In the genomic region with DNA sequence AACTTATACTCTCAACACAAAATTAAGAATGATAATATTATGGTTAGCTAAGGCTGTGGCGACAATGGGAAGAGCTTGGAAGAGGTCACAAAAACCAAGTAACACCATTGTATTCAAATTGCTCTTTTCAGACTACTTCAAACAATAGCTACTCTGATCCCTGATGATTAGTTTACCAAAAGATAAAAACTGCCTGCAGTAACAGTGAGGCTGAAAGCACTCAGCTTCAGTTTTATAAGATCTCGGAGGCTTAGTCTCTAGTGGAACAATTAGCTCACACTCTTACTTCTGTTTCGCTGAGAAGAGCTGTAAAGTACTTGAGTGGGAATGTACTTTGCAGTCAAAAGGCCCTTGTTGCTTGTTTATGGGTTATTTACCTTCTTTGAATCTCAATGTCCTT, we compare ENCODE assay signal across 18 cellular contexts.
DNase-seq lines count a peak whose midpoint lies in the region; ATAC-seq, FAIRE-seq and TF ChIP-seq lines count a peak whose summit lies in the region.
"Had no signal": no experiment of that assay in that cellular context is flagged by ENCODE, and none has a peak within 500 bp of the region (broad histone marks: within the 10 kb centered on the region; RNA-seq: fewer than 3 reads in every experiment).

No MANE protein-coding gene starts in this region.

- dilution Hi-C loops in endothelial cell of umbilical vein (cut with MboI; ENCODE audit: extremely low pct_ligation_motif_present, low sequenced_read_pairs) = no loop called here

- H3K36me3 ChIP-seq in endothelial cell of umbilical vein (ENCODE audit: control insufficient read depth in 2 of 2, extremely low read depth in 1 of 2, insufficient read depth in 2 of 2, low read length in 2 of 2) (no peaks in the 10 kb centered on the region), smooth muscle cell (ENCODE audit: low read depth) (no peaks in the 10 kb centered on the region)

- intact Hi-C loops in endothelial cell of umbilical vein (cut with micrococcal nuclease) = no loop called here

- BruUV-seq in endothelial cell of umbilical vein (replicated peaks; lab: Mats Ljungman, UMichigan) = no TSS peak

- H3F3A ChIP-seq in smooth muscle cell (ENCODE audit: low read depth) = no peaks in the 10 kb centered on the region

- H3K79me2 ChIP-seq in endothelial cell of umbilical vein (ENCODE audit: control insufficient read depth, insufficient read depth, low read length) (no peaks in the 10 kb centered on the region), smooth muscle cell (ENCODE audit: low read depth) (no peaks in the 10 kb centered on the region)

- WGBS in smooth muscle cell (ENCODE audit: low lambda C conversion rate) = 48% methylated on average over 3 of the region's 3 CpGs

- H3K4me1 ChIP-seq in endothelial cell of umbilical vein (ENCODE audit: control insufficient read depth, extremely low read depth, insufficient read depth, low read length) (no peaks in the 10 kb centered on the region), smooth muscle cell (ENCODE audit: low read depth) (peaks cover 5% of the 10 kb centered on the region)
- H3K4me1 ChIP-seq: A549 had no signal

- H2AFZ ChIP-seq in endothelial cell of umbilical vein (ENCODE audit: low read depth, low read length) = peak overlapping the region; percentile 4
- peak overlapping the region; percentile 29 for H2AFZ ChIP-seq in smooth muscle cell (ENCODE audit: low read depth)

- H3K9ac ChIP-seq in endothelial cell of umbilical vein (replicated peaks; ENCODE audit: extremely low read depth, insufficient read depth, low read length) = no peak overlapping the region
- no peak overlapping the region for H3K9ac ChIP-seq in smooth muscle cell (ENCODE audit: low read depth)

- H4K20me1 ChIP-seq in endothelial cell of umbilical vein (replicated peaks; ENCODE audit: control insufficient read depth, extremely low read depth, insufficient read depth, low read length) (no peaks in the 10 kb centered on the region), smooth muscle cell (ENCODE audit: low read depth) (no peaks in the 10 kb centered on the region)

- no peak for ATAC-seq in HG02970 (IDR thresholded peaks at IDR 0.05; ENCODE audit: low FRiP score, unreplicated experiment)
- ATAC-seq: A549, K562, SK-N-SH treated with all-trans-retinoic acid at 6 μM for 48 hours had no signal

- POLR2A ChIA-PET in endothelial cell of umbilical vein (lab: Charles Lee) = no interaction called here

- H3K27ac ChIP-seq in endothelial cell of umbilical vein (ENCODE audit: insufficient read depth, low read depth, low read length) (no peak overlapping the region), smooth muscle cell (ENCODE audit: low read depth) (no peak overlapping the region)
- H3K27ac ChIP-seq: A549 had no signal

- H3K27me3 ChIP-seq in endothelial cell of umbilical vein (ENCODE audit: control insufficient read depth in 2 of 2, insufficient read depth in 2 of 2, low read length in 2 of 2) (no peaks in the 10 kb centered on the region), smooth muscle cell (ENCODE audit: low read depth) (no peaks in the 10 kb centered on the region)

- H3K4me3 ChIP-seq in endothelial cell of umbilical vein (replicated peaks in 1 of 3; ENCODE audit: insufficient read depth in 1 of 3, low read depth in 1 of 3, low read length in 3 of 3) = no peak overlapping the region
- no peak overlapping the region for H3K4me3 ChIP-seq in smooth muscle cell
- H3K4me3 ChIP-seq: A549, K562 had no signal

- CTCF ChIA-PET in endothelial cell of umbilical vein (lab: Charles Lee) = no interaction called here

- H3K9me3 ChIP-seq in endothelial cell of umbilical vein (replicated peaks; ENCODE audit: control insufficient read depth, insufficient read depth, low read length) (no peaks in the 10 kb centered on the region), smooth muscle cell (replicated peaks; ENCODE audit: low read depth) (no peaks in the 10 kb centered on the region)
- H3K9me3 ChIP-seq: A549 had no signal

- no peak for TF ChIP-seq POLR2A in endothelial cell of umbilical vein (IDR thresholded peaks at IDR 0.05; ENCODE audit: low read depth, low read length)
- no peak for TF ChIP-seq POLR2A in GM12891 (IDR thresholded peaks at IDR 0.05; ENCODE audit: low read depth, low read length)

- H3K4me2 ChIP-seq in endothelial cell of umbilical vein (ENCODE audit: insufficient read depth, low read length) (no peak overlapping the region), smooth muscle cell (no peak overlapping the region)
- H3K4me2 ChIP-seq: A549 had no signal

- H3K9me1 ChIP-seq in endothelial cell of umbilical vein (replicated peaks; ENCODE audit: control insufficient read depth, extremely low read depth, insufficient read depth, low read length) = no peaks in the 10 kb centered on the region

- no peak for FAIRE-seq in endothelial cell of umbilical vein (lab: Jason Lieb, UNC)
- no peak for FAIRE-seq in GM12891 (lab: Jason Lieb, UNC)
- FAIRE-seq: A549, K562, RCC 7860 had no signal

- TF ChIP-seq CTCF in endothelial cell of umbilical vein (IDR thresholded peaks at IDR 0.05; ENCODE audit: extremely low read depth in 1 of 2, insufficient read depth in 1 of 2, low read depth in 1 of 2, low read length in 2 of 2) = no peak
- no peak for TF ChIP-seq CTCF in smooth muscle cell (IDR thresholded peaks at IDR 0.05; ENCODE audit: borderline replicate concordance, insufficient read depth, poor library complexity, severe bottlenecking)

- DNase-seq in NCI-H2107 treated with DMSO at 0.1 percent for 48 hours (lab: John Stamatoyannopoulos, UW; ENCODE audit: unreplicated experiment) (peak; percentile 9), NCI-H2107 (lab: John Stamatoyannopoulos, UW) (no peak), NCI-H1436 treated with DMSO at 0.1 percent for 48 hours (lab: John Stamatoyannopoulos, UW) (peak; percentile 22), endothelial cell of umbilical vein (ENCODE audit: low read depth, low spot score) (peak; percentile 22), smooth muscle cell (lab: John Stamatoyannopoulos, UW; ENCODE audit: unreplicated experiment) (no peak), GM12891 (ENCODE audit: insufficient read length, low spot score) (no peak), LoVo (ENCODE audit: low spot score) (no peak)
- DNase-seq: DMS79 treated with DMSO at 0.1 percent for 48 hours, GOT3, HFFc6, NCI-H146, NCI-H748 treated with DMSO at 0.1 percent for 48 hours, SHP77 had no signal

TF ChIP-seq in endothelial cell of umbilical vein, 7 proteins besides CTCF, POLR2A, EP300 and RAD21:
- TF ChIP-seq, protein P1, sequence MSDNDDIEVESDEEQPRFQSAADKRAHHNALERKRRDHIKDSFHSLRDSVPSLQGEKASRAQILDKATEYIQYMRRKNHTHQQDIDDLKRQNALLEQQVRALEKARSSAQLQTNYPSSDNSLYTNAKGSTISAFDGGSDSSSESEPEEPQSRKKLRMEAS (IDR thresholded peaks at IDR 0.05; ENCODE audit: insufficient read depth, insufficient read length) = no peak
- TF ChIP-seq MYC (IDR thresholded peaks at IDR 0.05; ENCODE audit: low read depth, low read length) (no peak), GATA2 (IDR thresholded peaks at IDR 0.05; ENCODE audit: insufficient read depth, insufficient read length, low read depth, low read length) (no peak), FOS (IDR thresholded peaks at IDR 0.05; ENCODE audit: borderline replicate concordance, insufficient read depth, low read length) (no peak), EZH2 (IDR thresholded peaks at IDR 0.05; ENCODE audit: borderline replicate concordance, low read depth, low read length, severe bottlenecking) (no peak)

TF ChIP-seq in GM12891, 5 proteins besides CTCF, POLR2A, EP300 and RAD21:
- TF ChIP-seq POLR2AphosphoS5 (IDR thresholded peaks at IDR 0.05; ENCODE audit: low read depth, low read length) (no peak), POU2F2 (IDR thresholded peaks at IDR 0.05; ENCODE audit: low read depth, low read length) (no peak), SPI1 (IDR thresholded peaks at IDR 0.05; ENCODE audit: low read depth, low read length) (no peak), TAF1 (IDR thresholded peaks at IDR 0.05; ENCODE audit: low read depth, low read length) (no peak), PAX5 (IDR thresholded peaks at IDR 0.05; ENCODE audit: insufficient read depth, low read length, severe bottlenecking) (no peak)

Comparison
In these comparisons a context has a peak if more than half of its experiments do, and no peak if none do; other contexts are left out.
1. DNase-seq: peak in NCI-H2107 treated with DMSO at 0.1 percent for 48 hours (single experiment), NCI-H1436 treated with DMSO at 0.1 percent for 48 hours (single experiment) and endothelial cell of umbilical vein (single experiment); none in NCI-H2107 (single experiment), smooth muscle cell (single experiment), GM12891 (single experiment) and LoVo (single experiment).